30 cellular contexts compared by ENCODE assay signal in the genomic region with DNA sequence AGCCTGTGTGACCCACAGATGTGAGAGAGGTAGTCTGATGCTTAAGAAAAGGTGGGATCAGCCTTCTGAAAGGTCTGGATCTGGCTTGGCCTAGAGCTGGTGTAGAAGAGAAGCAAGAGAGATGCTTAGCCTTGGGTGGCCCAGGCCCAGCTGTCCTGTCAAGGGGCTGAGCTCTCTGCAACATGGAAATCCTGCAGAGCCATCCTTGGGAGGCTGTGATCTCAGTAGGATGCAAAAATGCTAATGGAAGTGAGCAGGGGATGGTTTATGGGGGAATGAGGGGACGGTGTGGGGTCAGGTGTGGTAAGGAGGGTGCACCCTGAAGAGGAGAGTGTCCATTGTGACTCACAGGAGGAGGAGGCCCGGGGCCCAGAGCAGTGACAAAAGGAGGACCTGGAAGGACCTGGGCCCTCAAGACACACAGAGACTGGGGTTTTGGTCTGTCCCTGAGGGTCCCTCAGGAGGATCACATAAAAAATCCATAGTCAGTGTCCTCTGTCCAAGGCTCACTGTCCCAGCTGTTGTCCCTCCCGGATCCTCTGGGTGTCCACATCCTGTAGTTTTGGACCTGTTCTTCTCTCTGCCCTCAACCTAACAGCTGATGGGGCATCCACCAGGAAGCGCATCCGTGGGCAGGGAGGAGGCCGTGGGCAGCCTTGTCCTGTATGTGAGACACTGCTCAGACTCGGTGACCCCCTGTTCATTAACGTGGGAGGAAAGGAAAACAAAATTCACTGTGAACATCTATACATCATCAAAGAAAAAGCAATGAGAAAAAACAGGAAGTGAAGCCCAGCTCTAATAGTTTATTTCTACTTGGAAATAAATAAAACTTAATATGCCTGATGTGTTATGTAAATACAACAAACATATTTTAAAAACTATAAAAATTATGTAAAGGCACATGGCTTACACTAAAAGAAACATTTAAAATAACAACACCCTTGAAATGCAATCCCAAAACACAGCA.
"Had no signal": no experiment of that assay in that cellular context is flagged by ENCODE, and none has a peak within 500 bp of the region (broad histone marks: within the 10 kb centered on the region; RNA-seq: fewer than 3 reads in every experiment).

No MANE protein-coding gene starts in this region.

- H3K9me3 ChIP-seq: heart right ventricle, psoas muscle, suprapubic skin, tibial artery, upper lobe of right lung had no signal

- H3K27ac Mint-ChIP-seq: activated CD8-positive, alpha-beta T cell treated with anti-CD3 and anti-CD28 coated beads for 36 hours; activated T-helper 17 cell treated with anti-CD3 and anti-CD28 coated beads, Interleukin-2, amount 50 U/mL, for 72 hours; mesothelial cell of epicardium; T-cell; T-helper 2 cell treated with Interferon-gamma antibody and Interleukin-4, amounts not matched to agents 5 μg/mL and 100 μg/mL, for 36 hours had no signal

- H3K4me3 Mint-ChIP-seq: activated CD8-positive, alpha-beta T cell treated with anti-CD3 and anti-CD28 coated beads for 36 hours; activated T-cell treated with anti-CD3 and anti-CD28 coated beads, Interleukin-2, amount 50 U/mL, for 4 hours; activated T-helper 17 cell treated with anti-CD3 and anti-CD28 coated beads, Interleukin-2, amount 50 U/mL, for 72 hours; mesothelial cell of epicardium; naive thymus-derived CD8-positive, alpha-beta T cell; neural crest cell; T-cell; T-helper 2 cell treated with Interferon-gamma antibody and Interleukin-4, amounts not matched to agents 5 μg/mL and 100 μg/mL, for 36 hours had no signal

- H3K36me3 ChIP-seq: heart right ventricle, suprapubic skin, tibial artery, upper lobe of right lung had no signal

- H3K36me3 Mint-ChIP-seq: mesothelial cell of epicardium; naive thymus-derived CD8-positive, alpha-beta T cell; T-cell had no signal

- H2AFZ ChIP-seq: parathyroid adenoma had no signal

- ATAC-seq: activated CD8-positive, alpha-beta T cell treated with anti-CD3 and anti-CD28 coated beads for 36 hours; activated T-cell treated with anti-CD3 and anti-CD28 coated beads, Interleukin-2, amount 50 U/mL, for 4 hours; activated T-helper 17 cell treated with anti-CD3 and anti-CD28 coated beads, Interleukin-2, amount 50 U/mL, for 72 hours; heart right ventricle; left cardiac atrium; naive thymus-derived CD8-positive, alpha-beta T cell; psoas muscle; T-cell; upper lobe of right lung had no signal

- H3K4me1 Mint-ChIP-seq: activated T-helper 17 cell treated with anti-CD3 and anti-CD28 coated beads, Interleukin-2, amount 50 U/mL, for 72 hours; mesothelial cell of epicardium; neural crest cell had no signal

- H3K9me3 Mint-ChIP-seq: activated CD8-positive, alpha-beta T cell treated with anti-CD3 and anti-CD28 coated beads for 36 hours; activated T-cell treated with anti-CD3 and anti-CD28 coated beads, Interleukin-2, amount 50 U/mL, for 4 hours; activated T-helper 17 cell treated with anti-CD3 and anti-CD28 coated beads, Interleukin-2, amount 50 U/mL, for 72 hours; mesothelial cell of epicardium; naive thymus-derived CD8-positive, alpha-beta T cell; neural crest cell; T-cell; T-helper 2 cell treated with Interferon-gamma antibody and Interleukin-4, amounts not matched to agents 5 μg/mL and 100 μg/mL, for 36 hours had no signal

- DNase-seq: activated CD4-positive, alpha-beta T cell treated with anti-CD3 and anti-CD28 coated beads, Interleukin-2, amount 50 U/mL, for 1 hour; activated CD4-positive, CD25-positive, alpha-beta regulatory T cell treated with anti-CD3 and anti-CD28 coated beads, Interleukin-2, amount 50 U/mL, for 72 hours; activated CD8-positive, alpha-beta T cell treated with anti-CD3 and anti-CD28 coated beads for 36 hours; activated gamma-delta T cell treated with Interleukin-2 at 50 U/mL for 16 hours; activated naive CD4-positive, alpha-beta T cell treated with anti-CD3 and anti-CD28 coated beads, Interleukin-2, amount 50 U/mL, for 16 hours; activated T-cell treated with anti-CD3 and anti-CD28 coated beads, Interleukin-2, amount 50 U/mL, for 4 hours; amygdala; caudate nucleus; cortex of kidney; foreskin fibroblast; heart right ventricle; left cardiac atrium; mammary epithelial cell; naive thymus-derived CD8-positive, alpha-beta T cell; nucleus accumbens; psoas muscle; stimulated activated CD4-positive, alpha-beta T cell treated with anti-CD3 and anti-CD28 coated beads, Interleukin-1b, Interleukin-23, amount 100 ng/mL, for 48 hours; stimulated activated CD4-positive, alpha-beta T cell treated with anti-CD3 and anti-CD28 coated beads, Interleukin-4, amount 100 ng/mL, for 4 hours; stimulated activated CD8-positive, alpha-beta memory T cell treated with anti-CD3 and anti-CD28 coated beads, Interleukin-4, amount 100 ng/mL, for 48 hours; stimulated activated naive CD4-positive, alpha-beta T cell; T-cell; tibial artery; upper lobe of right lung had no signal

- H3K4me1 ChIP-seq: heart right ventricle, parathyroid adenoma, psoas muscle, suprapubic skin, tibial artery, upper lobe of right lung had no signal

- H3K4me3 ChIP-seq: heart right ventricle, psoas muscle, smooth muscle cell, suprapubic skin, tibial artery, upper lobe of right lung had no signal

- H3K79me2 ChIP-seq: parathyroid adenoma had no signal

- H3K4me2 ChIP-seq: smooth muscle cell had no signal

- H3K9ac ChIP-seq: parathyroid adenoma had no signal

- H3K27ac ChIP-seq: heart right ventricle, parathyroid adenoma, psoas muscle, suprapubic skin, tibial artery, upper lobe of right lung had no signal
